ENCODE assay signal across 23 cellular contexts in genomic region chr7:64504581-64505120, GRCh38. TPM values are rescaled to one million over a fixed set of nuclear protein-coding genes. Genes with fewer than 3 reads are reported as not detected.
DNase-seq lines count a peak whose midpoint lies in the region; ATAC-seq and TF ChIP-seq lines count a peak whose summit lies in the region.
"Had no signal": no experiment of that assay in that cellular context is flagged by ENCODE, and none has a peak within 500 bp of the region (broad histone marks: within the 10 kb centered on the region; RNA-seq: fewer than 3 reads in every experiment).

No MANE protein-coding gene starts in this region.

- H3K4me3 ChIP-seq in A673 (ENCODE audit: low read depth, low read length, poor library complexity, severe bottlenecking) (no peak overlapping the region), SK-N-SH (ENCODE audit: low read depth in 2 of 2, low read length in 1 of 2) (no peak overlapping the region), psoas muscle (no peak overlapping the region)
- H3K4me3 ChIP-seq: PC-9, SK-N-MC had no signal

- H4K20me1 ChIP-seq in SK-N-SH (ENCODE audit: insufficient read depth) = no peaks in the 10 kb centered on the region

- intact Hi-C loops in A673 (cut with micrococcal nuclease; ENCODE audit: unreplicated experiment) (no loop called here), psoas muscle (cut with DNase I) (no loop called here)

- peaks cover 2% of the 10 kb centered on the region for H3K4me1 Mint-ChIP-seq in activated CD4-positive, alpha-beta memory T cell treated with anti-CD3 and anti-CD28 coated beads, Interleukin-2, amount 10 ng/mL, durations not matched to agents 7 days and 5 days
- no peaks in the 10 kb centered on the region for H3K4me1 Mint-ChIP-seq in natural killer cell treated with Interleukin-12 subunit alpha and Interleukin-12 subunit beta and Interleukin-15 and Interleukin-18, amount 100 ng/mL, for 72 hours (ENCODE audit: low read depth in 2 of 2)

- H3K9me3 ChIP-seq in A673 (ENCODE audit: low read depth, low read length, poor library complexity, severe bottlenecking) = peaks cover 30% of the 10 kb centered on the region
- H3K9me3 ChIP-seq in SK-N-SH = peaks cover 24% of the 10 kb centered on the region
- H3K9me3 ChIP-seq in psoas muscle = peaks cover 7% of the 10 kb centered on the region

- H3K36me3 ChIP-seq in A673 (ENCODE audit: insufficient read depth, low read length, poor library complexity, severe bottlenecking) (no peaks in the 10 kb centered on the region), SK-N-SH (replicated peaks in 1 of 2; ENCODE audit: control insufficient read depth in 1 of 2, insufficient read depth in 2 of 2, low read length in 1 of 2) (peaks cover 3 to 33% of the 10 kb centered on the region in 2 experiments), psoas muscle (ENCODE audit: insufficient read depth in 1 of 2, low read depth in 1 of 2) (no peaks in the 10 kb centered on the region)

- no peak overlapping the region for H3K4me2 ChIP-seq in SK-N-SH
- H3K4me2 ChIP-seq: PC-9 had no signal

- BruUV-seq in A673 (replicated peaks; lab: Mats Ljungman, UMichigan) = no TSS peak

- H3K79me2 ChIP-seq in SK-N-SH (ENCODE audit: insufficient read depth) = peaks cover 6% of the 10 kb centered on the region; the same call in 1 of the 2 replicates

- H3K27me3 ChIP-seq in A673 (replicated peaks; ENCODE audit: insufficient read depth, low read depth, low read length, poor library complexity) = no peaks in the 10 kb centered on the region
- H3K27me3 ChIP-seq in SK-N-SH (ENCODE audit: insufficient read depth) = no peaks in the 10 kb centered on the region
- no peaks in the 10 kb centered on the region for H3K27me3 ChIP-seq in psoas muscle (ENCODE audit: insufficient read depth in 3 of 3, low read length in 2 of 3)

- no peak overlapping the region for H3K9ac ChIP-seq in SK-N-SH

- ATAC-seq in GM19452 (IDR thresholded peaks at IDR 0.05; ENCODE audit: unreplicated experiment) (no peak), psoas muscle (no peak)
- ATAC-seq in natural killer cell treated with Interleukin-12 subunit alpha and Interleukin-12 subunit beta and Interleukin-15 and Interleukin-18, amount 100 ng/mL, for 72 hours = no peak

- no peak overlapping the region for H2AFZ ChIP-seq in SK-N-SH (ENCODE audit: low read depth)
- H2AFZ ChIP-seq: PC-9 had no signal

- no peak overlapping the region for H3K27ac ChIP-seq in A673 (ENCODE audit: low read depth, low read length, poor library complexity, severe bottlenecking)
- H3K27ac ChIP-seq in SK-N-SH (ENCODE audit: low read depth in 2 of 2, low read length in 1 of 2) = peak overlapping the region in 1 of 2 experiments; percentile 29; a peak in 1 of 4 replicates
- no peak overlapping the region for H3K27ac ChIP-seq in psoas muscle
- H3K27ac ChIP-seq: PC-9, SK-N-MC had no signal

- no peak overlapping the region for H3K4me3 Mint-ChIP-seq in activated CD4-positive, alpha-beta memory T cell treated with anti-CD3 and anti-CD28 coated beads, Interleukin-2, amount 10 ng/mL, durations not matched to agents 7 days and 5 days
- no peak overlapping the region for H3K4me3 Mint-ChIP-seq in natural killer cell treated with Interleukin-12 subunit alpha and Interleukin-12 subunit beta and Interleukin-15 and Interleukin-18, amount 100 ng/mL, for 72 hours

- H3K9me3 Mint-ChIP-seq in activated CD4-positive, alpha-beta memory T cell treated with anti-CD3 and anti-CD28 coated beads, Interleukin-2, amount 10 ng/mL, durations not matched to agents 7 days and 5 days = peaks cover 37% of the 10 kb centered on the region
- H3K9me3 Mint-ChIP-seq in natural killer cell treated with Interleukin-12 subunit alpha and Interleukin-12 subunit beta and Interleukin-15 and Interleukin-18, amount 100 ng/mL, for 72 hours = peaks cover 18% of the 10 kb centered on the region

- no peaks in the 10 kb centered on the region for H3K27me3 Mint-ChIP-seq in activated CD4-positive, alpha-beta memory T cell treated with anti-CD3 and anti-CD28 coated beads, Interleukin-2, amount 10 ng/mL, durations not matched to agents 7 days and 5 days
- H3K27me3 Mint-ChIP-seq in natural killer cell treated with Interleukin-12 subunit alpha and Interleukin-12 subunit beta and Interleukin-15 and Interleukin-18, amount 100 ng/mL, for 72 hours = no peaks in the 10 kb centered on the region

- H3K4me1 ChIP-seq in A673 (ENCODE audit: insufficient read depth, low read length, poor library complexity, severe bottlenecking) (no peaks in the 10 kb centered on the region), SK-N-SH (ENCODE audit: control insufficient read depth in 1 of 2, insufficient read depth in 2 of 2, low read depth in 1 of 2, low read length in 1 of 2) (peaks cover 0 to 7% of the 10 kb centered on the region in 2 experiments; a peak in 2 of 4 replicates), psoas muscle (no peaks in the 10 kb centered on the region)

- POLR2A ChIA-PET in A673 (lab: Charles Lee; ENCODE audit: low non-redundant PET) (no interaction called here), SK-N-SH (lab: Yijun Ruan, JAX) (no interaction called here)
- POLR2A ChIA-PET in activated CD4-positive, alpha-beta memory T cell treated with anti-CD3 and anti-CD28 coated beads, Interleukin-2, amount 10 ng/mL, durations not matched to agents 7 days and 5 days (lab: Charles Lee) = no interaction called here

- peaks cover 12% of the 10 kb centered on the region for H3F3A ChIP-seq in SK-N-SH (replicated peaks; ENCODE audit: insufficient read depth)

- DNase-seq in A673 (ENCODE audit: low spot score) = peak; percentile 10
- DNase-seq in M059J (ENCODE audit: low read depth) = peak; percentile 8
- peak; percentile 8 for DNase-seq in NCI-H226
- peak; percentile 35 for DNase-seq in SK-N-SH
- DNase-seq in psoas muscle = no peak
- DNase-seq in activated CD4-positive, alpha-beta memory T cell treated with anti-CD3 and anti-CD28 coated beads, Interleukin-2, amount 10 ng/mL, durations not matched to agents 7 days and 5 days = no peak
- DNase-seq in natural killer cell treated with Interleukin-12 subunit alpha and Interleukin-12 subunit beta and Interleukin-15 and Interleukin-18, amount 100 ng/mL, for 72 hours (ENCODE audit: low spot score) = no peak
- DNase-seq: 8988T; DMS79; EL; GDM1; MV-4-11; NCI-H1417; NCI-H1694 treated with DMSO at 0.1 percent for 48 hours; NCI-H2171; NCI-H524 treated with DMSO at 0.1 percent for 48 hours; NCI-H82; NK-92 treated with Interleukin-12 subunit alpha and Interleukin-12 subunit beta, amount 100 ng/mL, for 24 hours; PC-9; SIG-M5; T-helper 2 cell had no signal

- TF ChIP-seq RAD21 in SK-N-SH (IDR thresholded peaks at IDR 0.05; ENCODE audit: low read length) = no peak; the same call in 1 of the 2 replicates

- peak in 1 of 2 experiments; percentile 55; a peak in 1 of 4 replicates for TF ChIP-seq EP300 in SK-N-SH (IDR thresholded peaks at IDR 0.05; ENCODE audit: borderline replicate concordance in 1 of 2, low read depth in 1 of 2, low read length in 1 of 2)

- 33% methylated on average over 3 of the region's 3 CpGs for WGBS in SK-N-SH (ENCODE audit: low lambda C conversion rate)
- WGBS in psoas muscle, 3 donors = 83 to 89% (median 87%) methylated on average over 3 of the region's 3 CpGs

- no peak for TF ChIP-seq CTCF in A673 (conservative IDR thresholded peaks at IDR 0.05; ENCODE audit: low read depth, low read length)
- no peak for TF ChIP-seq CTCF in SK-N-SH (IDR thresholded peaks at IDR 0.05)
- no peak for TF ChIP-seq CTCF in psoas muscle (IDR thresholded peaks at IDR 0.05)

- CTCF ChIA-PET in A673 (lab: Charles Lee) (no interaction called here), SK-N-SH (lab: Yijun Ruan, JAX) (interaction anchor here (1.0 kb wide), 1 partner anchor 68 kb away, joined by 3 read pairs; no protein-coding TSS in a partner anchor)
- CTCF ChIA-PET in activated CD4-positive, alpha-beta memory T cell treated with anti-CD3 and anti-CD28 coated beads, Interleukin-2, amount 10 ng/mL, durations not matched to agents 7 days and 5 days (lab: Charles Lee) = no interaction called here

- H3K9me2 ChIP-seq in SK-N-SH = no peaks in the 10 kb centered on the region

- H3K36me3 Mint-ChIP-seq in activated CD4-positive, alpha-beta memory T cell treated with anti-CD3 and anti-CD28 coated beads, Interleukin-2, amount 10 ng/mL, durations not matched to agents 7 days and 5 days (ENCODE audit: low read depth) = peaks cover 17% of the 10 kb centered on the region
- H3K36me3 Mint-ChIP-seq in natural killer cell treated with Interleukin-12 subunit alpha and Interleukin-12 subunit beta and Interleukin-15 and Interleukin-18, amount 100 ng/mL, for 72 hours = peaks cover 41% of the 10 kb centered on the region

- H3K27ac Mint-ChIP-seq in activated CD4-positive, alpha-beta memory T cell treated with anti-CD3 and anti-CD28 coated beads, Interleukin-2, amount 10 ng/mL, durations not matched to agents 7 days and 5 days = no peak overlapping the region
- no peak overlapping the region for H3K27ac Mint-ChIP-seq in natural killer cell treated with Interleukin-12 subunit alpha and Interleukin-12 subunit beta and Interleukin-15 and Interleukin-18, amount 100 ng/mL, for 72 hours

TF ChIP-seq in SK-N-SH, 30 proteins besides CTCF, POLR2A, EP300 and RAD21:
- peak; percentile 76; the same call in 1 of the 2 replicates for TF ChIP-seq RCOR1 (IDR thresholded peaks at IDR 0.05; ENCODE audit: low read length)
- TF ChIP-seq USF2 (IDR thresholded peaks at IDR 0.05; ENCODE audit: borderline replicate concordance, low read depth, low read length) = no peak
- no peak for TF ChIP-seq RFX5 (IDR thresholded peaks at IDR 0.05; ENCODE audit: low read length)
- TF ChIP-seq GATA2 (CRISPR knock-in tag; IDR thresholded peaks at IDR 0.05) = peak; percentile 67
- TF ChIP-seq MXI1 (IDR thresholded peaks at IDR 0.05; ENCODE audit: low read depth, low read length) = peak; percentile 41; the same call in 1 of the 2 replicates
- no peak for TF ChIP-seq EZH2phosphoT487 (IDR thresholded peaks at IDR 0.05; ENCODE audit: borderline replicate concordance, low read depth)

RNA-seq across cellular contexts. Expression of gene ZNF680, which starts 58.2 kb away (rescaled TPM):
- 10.2 and 13.0 TPM in 2 replicates for total RNA-seq in A673 (2021)
- total RNA-seq in M059J (2014; rRNA removed; shearing (Covaris generic)) = 8.8 and 12.1 TPM in 2 replicates
- 1.6 and 2.8 TPM in 2 replicates for polyA plus RNA-seq in SK-N-SH (2012; rRNA removed)
- polyA plus RNA-seq in SK-N-SH (2012; cell fraction: cytosol; rRNA removed) = 3.2 and 4.1 TPM in 2 replicates
- polyA plus RNA-seq in SK-N-SH (2012; cell fraction: nucleus; rRNA removed) = 1.8 and 4.3 TPM in 2 replicates
- 10 to 100 TPM; 16.3 to 18.3 (median 17.1) TPM for total RNA-seq in psoas muscle
- 10 to 100 TPM in 1 of 3 donors, 1 to 10 TPM in 2; 3.3 to 16.1 (median 5.4) TPM for polyA plus RNA-seq in psoas muscle
- 10 to 100 TPM; 12.8 to 13.0 TPM for total RNA-seq in activated CD4-positive, alpha-beta memory T cell treated with anti-CD3 and anti-CD28 coated beads, Interleukin-2, amount 10 ng/mL, durations not matched to agents 7 days and 5 days
- 10 to 100 TPM; 14.3 to 15.0 TPM for total RNA-seq in natural killer cell treated with Interleukin-12 subunit alpha and Interleukin-12 subunit beta and Interleukin-15 and Interleukin-18, amount 100 ng/mL, for 72 hours

Comparison
In these comparisons a context has a peak if more than half of its experiments do, and no peak if none do; other contexts are left out.
1. DNase-seq: peak in A673 (single experiment), M059J (single experiment), NCI-H226 (single experiment) and SK-N-SH (single experiment); none in psoas muscle (0 of 2), activated CD4-positive, alpha-beta memory T cell treated with anti-CD3 and anti-CD28 coated beads, Interleukin-2, amount 10 ng/mL, durations not matched to agents 7 days and 5 days (single experiment) and natural killer cell treated with Interleukin-12 subunit alpha and Interleukin-12 subunit beta and Interleukin-15 and Interleukin-18, amount 100 ng/mL, for 72 hours (single experiment).